Comparison of ENCODE assay signal across 9 cellular contexts in genomic region chr22:27299181-27300085, GRCh38.
DNase-seq lines count a peak whose midpoint lies in the region; FAIRE-seq and TF ChIP-seq lines count a peak whose summit lies in the region.
"Had no signal": no experiment of that assay in that cellular context is flagged by ENCODE, and none has a peak within 500 bp of the region (broad histone marks: within the 10 kb centered on the region; RNA-seq: fewer than 3 reads in every experiment).

No MANE protein-coding gene starts in this region.

- TF ChIP-seq CTCF in neural crest cell (conservative IDR thresholded peaks at IDR 0.05), result no peak

- H3K4me3 Mint-ChIP-seq in neural crest cell, result peak overlapping the region; percentile 19

- peak; percentile 12 for DNase-seq in Ammon's horn (ENCODE audit: low spot score)
- DNase-seq in NCI-H526 treated with DMSO at 0.1 percent for 48 hours (lab: John Stamatoyannopoulos, UW), result peak; percentile 20
- peak; percentile 64 to 66 for DNase-seq in erythroblast (lab: John Stamatoyannopoulos, UW)
- no peak for DNase-seq in neural crest cell (ENCODE audit: low read depth, low spot score)
- DNase-seq in pons (ENCODE audit: low spot score), result no peak
- DNase-seq in cerebellar nuclear complex (lab: John Stamatoyannopoulos, UW), result no peak
- no peak for DNase-seq in foreskin melanocyte
- DNase-seq in HTR-8/SVneo (ENCODE audit: insufficient read length, low spot score), result no peak
- DNase-seq: NCI-H510A had no signal

- no peaks in the 10 kb centered on the region for H3K27me3 Mint-ChIP-seq in neural crest cell (ENCODE audit: low read depth)

- no peaks in the 10 kb centered on the region for H3K36me3 Mint-ChIP-seq in neural crest cell (ENCODE audit: low read depth)

- peaks cover 45% of the 10 kb centered on the region for H3K4me1 Mint-ChIP-seq in neural crest cell

- peak overlapping the region; percentile 17 for H3K27ac Mint-ChIP-seq in neural crest cell (ENCODE audit: unreplicated experiment)

- TF ChIP-seq POLR2A in erythroblast (IDR thresholded peaks at IDR 0.05; ENCODE audit: low read length), result no peak

- no peak for FAIRE-seq in HTR-8/SVneo (lab: Jason Lieb, UNC)

- H3K9me3 Mint-ChIP-seq in neural crest cell, result no peaks in the 10 kb centered on the region

Comparison
In these comparisons a context has a peak if more than half of its experiments do, and no peak if none do; other contexts are left out.
1. DNase-seq: peak in Ammon's horn (single experiment), NCI-H526 treated with DMSO at 0.1 percent for 48 hours (single experiment) and erythroblast (2 of 2); none in neural crest cell (single experiment), pons (single experiment), cerebellar nuclear complex (0 of 2), foreskin melanocyte (single experiment) and HTR-8/SVneo (single experiment).